In genomic region chr17:17346428-17347233, GRCh38 we compare ENCODE assay signal across 15 cellular contexts.
"Had no signal": no experiment of that assay in that cellular context is flagged by ENCODE, and none has a peak within 500 bp of the region (broad histone marks: within the 10 kb centered on the region; RNA-seq: fewer than 3 reads in every experiment).

No MANE protein-coding gene starts in this region.

- H3K4me2 ChIP-seq: neural progenitor cell had no signal

- H3K4me3 Mint-ChIP-seq: activated B cell treated with CpG ODN at 0.5 μM for 24 hours; activated CD4-positive, alpha-beta T cell treated with anti-CD3 and anti-CD28 coated beads, Interleukin-2, amount 10 ng/mL, durations not matched to agents 7 days and 5 days; activated naive CD8-positive, alpha-beta T cell treated with anti-CD3 and anti-CD28 coated beads for 36 hours; mesothelial cell of epicardium; neural progenitor cell; stimulated activated memory B cell treated with anti-CD40 and anti-IgM and Interleukin-4, amounts not matched to agents 10 μg/mL and 1 μg/mL and 100 μg/mL, for 72 hours had no signal

- H3K36me3 ChIP-seq: ascending aorta, neural progenitor cell, right atrium auricular region, upper lobe of left lung had no signal

- H3K4me1 ChIP-seq: ascending aorta, foreskin keratinocyte, neural progenitor cell, parathyroid adenoma, upper lobe of left lung had no signal

- ATAC-seq: foreskin keratinocyte; stimulated activated memory B cell treated with anti-CD40 and anti-IgM and Interleukin-4, amounts not matched to agents 10 μg/mL and 1 μg/mL and 100 μg/mL, for 72 hours had no signal

- H3K27me3 Mint-ChIP-seq: activated B cell treated with CpG ODN at 0.5 μM for 24 hours; activated CD4-positive, alpha-beta T cell treated with anti-CD3 and anti-CD28 coated beads, Interleukin-2, amount 10 ng/mL, durations not matched to agents 7 days and 5 days; activated naive CD8-positive, alpha-beta T cell treated with anti-CD3 and anti-CD28 coated beads for 36 hours had no signal

- H3K27me3 ChIP-seq: neural progenitor cell, right atrium auricular region, upper lobe of left lung had no signal

- H3K9ac ChIP-seq: neural progenitor cell, parathyroid adenoma had no signal

- H3K4me3 ChIP-seq: ascending aorta, neural progenitor cell, right atrium auricular region, upper lobe of left lung had no signal

- H3K27ac Mint-ChIP-seq: activated B cell treated with CpG ODN at 0.5 μM for 24 hours; activated CD4-positive, alpha-beta T cell treated with anti-CD3 and anti-CD28 coated beads, Interleukin-2, amount 10 ng/mL, durations not matched to agents 7 days and 5 days; activated naive CD8-positive, alpha-beta T cell treated with anti-CD3 and anti-CD28 coated beads for 36 hours; mesothelial cell of epicardium; stimulated activated memory B cell treated with anti-CD40 and anti-IgM and Interleukin-4, amounts not matched to agents 10 μg/mL and 1 μg/mL and 100 μg/mL, for 72 hours had no signal

- H3K27ac ChIP-seq: ascending aorta, foreskin keratinocyte, neural progenitor cell, parathyroid adenoma, right atrium auricular region, upper lobe of left lung had no signal

- H3K9me3 Mint-ChIP-seq: activated B cell treated with CpG ODN at 0.5 μM for 24 hours; activated CD4-positive, alpha-beta T cell treated with anti-CD3 and anti-CD28 coated beads, Interleukin-2, amount 10 ng/mL, durations not matched to agents 7 days and 5 days; activated naive CD8-positive, alpha-beta T cell treated with anti-CD3 and anti-CD28 coated beads for 36 hours; mesothelial cell of epicardium; neural progenitor cell; stimulated activated memory B cell treated with anti-CD40 and anti-IgM and Interleukin-4, amounts not matched to agents 10 μg/mL and 1 μg/mL and 100 μg/mL, for 72 hours had no signal

- H3K79me2 ChIP-seq: parathyroid adenoma had no signal

- H2AFZ ChIP-seq: neural progenitor cell, parathyroid adenoma had no signal

- DNase-seq: activated B cell treated with CpG ODN at 0.5 μM for 24 hours; activated CD4-positive, alpha-beta T cell treated with anti-CD3 and anti-CD28 coated beads, Interleukin-2, amount 10 ng/mL, durations not matched to agents 7 days and 5 days; activated gamma-delta T cell; activated naive CD8-positive, alpha-beta T cell treated with anti-CD3 and anti-CD28 coated beads for 36 hours; activated T-cell treated with anti-CD3 and anti-CD28 coated beads, Interleukin-2, amount 50 U/mL, for 1 hour; foreskin keratinocyte; stimulated activated CD4-positive, alpha-beta T cell treated with anti-CD3 and anti-CD28 coated beads, Interleukin-1b, Interleukin-23, amount 100 ng/mL, for 48 hours; T-helper 2 cell; upper lobe of left lung had no signal

- H3K36me3 Mint-ChIP-seq: activated naive CD8-positive, alpha-beta T cell treated with anti-CD3 and anti-CD28 coated beads for 36 hours; mesothelial cell of epicardium; neural progenitor cell; stimulated activated memory B cell treated with anti-CD40 and anti-IgM and Interleukin-4, amounts not matched to agents 10 μg/mL and 1 μg/mL and 100 μg/mL, for 72 hours had no signal

- H3K9me3 ChIP-seq: ascending aorta, right atrium auricular region, upper lobe of left lung had no signal

- H3K4me1 Mint-ChIP-seq: activated B cell treated with CpG ODN at 0.5 μM for 24 hours; activated CD4-positive, alpha-beta T cell treated with anti-CD3 and anti-CD28 coated beads, Interleukin-2, amount 10 ng/mL, durations not matched to agents 7 days and 5 days; activated naive CD8-positive, alpha-beta T cell treated with anti-CD3 and anti-CD28 coated beads for 36 hours; stimulated activated memory B cell treated with anti-CD40 and anti-IgM and Interleukin-4, amounts not matched to agents 10 μg/mL and 1 μg/mL and 100 μg/mL, for 72 hours had no signal
